In genomic region chr20:19993937-19994667, GRCh38 we compare ENCODE assay signal across 8 cellular contexts. TPM values are rescaled to one million over a fixed set of nuclear protein-coding genes. Genes with fewer than 3 reads are reported as not detected.
DNase-seq lines count a peak whose midpoint lies in the region; ATAC-seq, FAIRE-seq and TF ChIP-seq lines count a peak whose summit lies in the region.

No MANE protein-coding gene starts in this region.

- peak overlapping the region; percentile 60 for H3K4me3 Mint-ChIP-seq in astrocyte (ENCODE audit: unreplicated experiment)

- no peaks in the 10 kb centered on the region for H3K9me3 Mint-ChIP-seq in astrocyte (ENCODE audit: unreplicated experiment)

- peak overlapping the region; percentile 99 for H3K27ac Mint-ChIP-seq in astrocyte (ENCODE audit: unreplicated experiment)

- no peaks in the 10 kb centered on the region for H3K9me3 ChIP-seq in HEK293 (ENCODE audit: control insufficient read depth, insufficient read depth, low read depth, low read length)
- no peaks in the 10 kb centered on the region for H3K9me3 ChIP-seq in astrocyte (ENCODE audit: insufficient read depth, low read depth, low read length)
- H3K9me3 ChIP-seq in right atrium auricular region: no peaks in the 10 kb centered on the region
- no peaks in the 10 kb centered on the region for H3K9me3 ChIP-seq in subcutaneous abdominal adipose tissue (ENCODE audit: control insufficient read depth in 5 of 5, low read length in 5 of 5)
- no peaks in the 10 kb centered on the region for H3K9me3 ChIP-seq in effector memory CD4-positive, alpha-beta T cell (ENCODE audit: control insufficient read depth, low read length)

- H3K36me3 Mint-ChIP-seq in astrocyte (ENCODE audit: low read depth, unreplicated experiment): peaks cover 12% of the 10 kb centered on the region

- peaks cover 14% of the 10 kb centered on the region for H4K20me1 ChIP-seq in astrocyte (ENCODE audit: insufficient read depth, low read length)

- H3K27ac ChIP-seq in HEK293 (ENCODE audit: extremely low read depth, low read depth, low read length) (peak overlapping the region; percentile 63; the same call in 1 of the 2 replicates), astrocyte (ENCODE audit: low read depth, low read length) (peak overlapping the region; percentile 96), right atrium auricular region (peak overlapping the region; percentile 65 to 73), subcutaneous abdominal adipose tissue (ENCODE audit: low read depth, low read length) (peak overlapping the region; percentile 89)
- H3K27ac ChIP-seq in effector memory CD4-positive, alpha-beta T cell (ENCODE audit: insufficient read depth, low read length, poor library complexity, severe bottlenecking): no peak overlapping the region

- H3K9ac ChIP-seq in astrocyte (ENCODE audit: low read length): peak overlapping the region; percentile 76
- H3K9ac ChIP-seq in subcutaneous abdominal adipose tissue (ENCODE audit: low read length in 5 of 5): peak overlapping the region in 4 of 5 donors; percentile 2 to 93 (median 62)

- no peaks in the 10 kb centered on the region for H3K27me3 ChIP-seq in astrocyte (ENCODE audit: insufficient read depth, low read length)
- H3K27me3 ChIP-seq in right atrium auricular region: no peaks in the 10 kb centered on the region
- H3K27me3 ChIP-seq in subcutaneous abdominal adipose tissue (ENCODE audit: control insufficient read depth in 5 of 5, insufficient read depth in 4 of 5, low read length in 5 of 5): no peaks in the 10 kb centered on the region
- no peaks in the 10 kb centered on the region for H3K27me3 ChIP-seq in effector memory CD4-positive, alpha-beta T cell (replicated peaks; ENCODE audit: control insufficient read depth, insufficient read depth, low read length, poor library complexity, severe bottlenecking)

- H3K4me1 Mint-ChIP-seq in astrocyte (ENCODE audit: low read depth, unreplicated experiment): peaks cover 55% of the 10 kb centered on the region

- FAIRE-seq in astrocyte (lab: Jason Lieb, UNC): no peak

- peak overlapping the region; percentile 79 for H3K4me2 ChIP-seq in astrocyte (ENCODE audit: low read length)

- H3K4me1 ChIP-seq in HEK293 (ENCODE audit: control insufficient read depth, insufficient read depth, low read length) (peaks cover 13% of the 10 kb centered on the region), astrocyte (ENCODE audit: insufficient read depth, low read length) (peaks cover 51% of the 10 kb centered on the region), right atrium auricular region (peaks cover 0 to 64% of the 10 kb centered on the region in 2 donors), subcutaneous abdominal adipose tissue (ENCODE audit: control insufficient read depth in 5 of 5, insufficient read depth in 5 of 5, low read length in 5 of 5) (peaks cover 15 to 60% (median 51%) of the 10 kb centered on the region in 5 donors)
- no peaks in the 10 kb centered on the region for H3K4me1 ChIP-seq in effector memory CD4-positive, alpha-beta T cell (ENCODE audit: control insufficient read depth, insufficient read depth, low read length, poor library complexity, severe bottlenecking)

- H3K79me2 ChIP-seq in astrocyte (ENCODE audit: insufficient read depth, low read length): peaks cover 60% of the 10 kb centered on the region

- no peaks in the 10 kb centered on the region for H3K27me3 Mint-ChIP-seq in astrocyte (ENCODE audit: low read depth, unreplicated experiment)

- TF ChIP-seq CTCF in HEK293 (tag by site-specific recombination; IDR thresholded peaks at IDR 0.05) (no peak), astrocyte (IDR thresholded peaks at IDR 0.05; ENCODE audit: insufficient read depth, low read depth, low read length) (no peak), right atrium auricular region (IDR thresholded peaks at IDR 0.05) (no peak)

- H3K4me3 ChIP-seq in HEK293 (ENCODE audit: low read depth, low read length) (no peak overlapping the region), astrocyte (ENCODE audit: insufficient read depth, low read depth, low read length) (peak overlapping the region; percentile 40), right atrium auricular region (no peak overlapping the region), subcutaneous abdominal adipose tissue (ENCODE audit: low read depth in 1 of 5, low read length in 5 of 5) (peak overlapping the region in 3 of 5 donors; percentile 2 to 39 (median 12))
- no peak overlapping the region for H3K4me3 ChIP-seq in effector memory CD4-positive, alpha-beta T cell (ENCODE audit: insufficient read depth, low read depth, low read length, poor library complexity, severe bottlenecking)

- peak; percentile 63 for DNase-seq in astrocyte (ENCODE audit: low read depth)
- no peak for DNase-seq in right atrium auricular region (ENCODE audit: low spot score)
- DNase-seq in effector memory CD4-positive, alpha-beta T cell: no peak
- DNase-seq in HuH-7 (ENCODE audit: low spot score): no peak

- CTCF ChIA-PET in HEK293 (lab: Yijun Ruan, JAX): interaction anchor here (0.6 to 6.0 kb wide), 21 partner anchors 13 to 309 kb away, joined by 3 to 40 read pairs (median 4); no protein-coding TSS in a partner anchor

- POLR2A ChIA-PET in HEK293 (lab: Yijun Ruan, JAX): interaction anchor here (1.4 to 3.3 kb wide), 4 partner anchors 9 to 19 kb away, joined by 5 to 15 read pairs (median 6); no protein-coding TSS in a partner anchor

- ATAC-seq in HG02981 (IDR thresholded peaks at IDR 0.05; ENCODE audit: unreplicated experiment) (no peak), GM19467 (IDR thresholded peaks at IDR 0.05; ENCODE audit: unreplicated experiment) (no peak)

- H3K36me3 ChIP-seq in HEK293 (ENCODE audit: control insufficient read depth in 2 of 2, insufficient read depth in 1 of 2, low read length in 2 of 2) (no peaks in the 10 kb centered on the region), astrocyte (ENCODE audit: insufficient read depth, low read length) (peaks cover 23% of the 10 kb centered on the region), right atrium auricular region (peaks cover 48% of the 10 kb centered on the region), subcutaneous abdominal adipose tissue (ENCODE audit: control insufficient read depth in 5 of 5, insufficient read depth in 5 of 5, low read length in 5 of 5) (peaks cover 2 to 52% (median 40%) of the 10 kb centered on the region in 5 donors)
- no peaks in the 10 kb centered on the region for H3K36me3 ChIP-seq in effector memory CD4-positive, alpha-beta T cell (ENCODE audit: control insufficient read depth, insufficient read depth, low read length)

- H2AFZ ChIP-seq in astrocyte (ENCODE audit: low read depth, low read length): no peak overlapping the region

TF ChIP-seq in HEK293, 187 proteins besides CTCF, POLR2A, EP300 and RAD21 (continues in another document):
- no peak for TF ChIP-seq ZNF398 (tag by site-specific recombination; IDR thresholded peaks at IDR 0.05)
- no peak for TF ChIP-seq ZNF175 (tag by site-specific recombination; IDR thresholded peaks at IDR 0.05)
- no peak for TF ChIP-seq PRDM1 (tag by site-specific recombination; IDR thresholded peaks at IDR 0.05)
- TF ChIP-seq AEBP2 (tag by site-specific recombination; IDR thresholded peaks at IDR 0.05; ENCODE audit: borderline replicate concordance): no peak
- TF ChIP-seq KLF1 (tag by site-specific recombination; IDR thresholded peaks at IDR 0.05): no peak
- no peak for TF ChIP-seq ZNF24 (tag by site-specific recombination; IDR thresholded peaks at IDR 0.05)
- TF ChIP-seq ZNF133 (tag by site-specific recombination; IDR thresholded peaks at IDR 0.05): no peak
- TF ChIP-seq ZNF488 (tag by site-specific recombination; IDR thresholded peaks at IDR 0.05): no peak

RNA-seq across cellular contexts. Expression of gene NAA20, which starts 23.1 kb away (rescaled TPM):
- total RNA-seq in astrocyte (61.5 and 73.0 TPM in 2 replicates), right atrium auricular region (10 to 100 TPM; 32.2 to 33.8 TPM)

RNA-seq across cellular contexts. Expression of gene CRNKL1, which starts 58.2 kb away (rescaled TPM):
- total RNA-seq in astrocyte (20.1 and 20.2 TPM in 2 replicates), right atrium auricular region (10 to 100 TPM; 12.5 to 14.9 TPM)

RNA-seq across cellular contexts. Expression of gene CFAP61, which starts 58.2 kb away (rescaled TPM):
- total RNA-seq in astrocyte: not detected in 2 replicates
- 1 to 10 TPM; 1.0 to 1.9 TPM for total RNA-seq in right atrium auricular region

Comparison
In these comparisons a context has a peak if more than half of its experiments do, and no peak if none do; other contexts are left out.
1. H3K4me3 ChIP-seq: peak in astrocyte (single experiment) and subcutaneous abdominal adipose tissue (3 of 5); none in HEK293 (single experiment), right atrium auricular region (0 of 2) and effector memory CD4-positive, alpha-beta T cell (single experiment).